8 cellular contexts compared by ENCODE assay signal in genomic region chr3:168094877-168095610, GRCh38. TPM values are rescaled to one million over a fixed set of nuclear protein-coding genes. Genes with fewer than 3 reads are reported as not detected.
DNase-seq lines count a peak whose midpoint lies in the region; ATAC-seq and TF ChIP-seq lines count a peak whose summit lies in the region.

No MANE protein-coding gene starts in this region.

- intact Hi-C loops in activated T-helper 1 cell treated with anti-CD3 and anti-CD28 coated beads, Interleukin-12 subunit alpha, Interleukin-12 subunit beta, Interleukin-2, Interleukin-4 antibody, amounts not matched to agents 30 ng/mL and 10 ng/mL and 1 ng/mL, durations not matched to agents 14 hours and 24 hours and 36 hours (cut with micrococcal nuclease) = loop anchor here (1.0 to 10.0 kb wide), 6 partner anchors 33 to 1670 kb away; partner anchors contain the start of genes ACTRT3, MECOM and TERC
- intact Hi-C loops in natural killer cell (cut with micrococcal nuclease) = loop anchor here (2.0 to 5.0 kb wide), 2 partner anchors 48 to 72 kb away; no protein-coding TSS in a partner anchor

- H3K4me3 ChIP-seq in fibroblast of the aortic adventitia (ENCODE audit: low read depth, low read length) (peak overlapping the region; percentile 90), thymus (ENCODE audit: low read length) (peak overlapping the region; percentile 64)

- DNase-seq in COLO668 (lab: John Stamatoyannopoulos, UW; ENCODE audit: unreplicated experiment) = peak; percentile 60
- DNase-seq in GM19238 (ENCODE audit: insufficient read length, low spot score) = peak; percentile 41
- DNase-seq in NCI-H748 (lab: John Stamatoyannopoulos, UW; ENCODE audit: unreplicated experiment) = peak; percentile 61
- peak; percentile 9 for DNase-seq in activated T-helper 1 cell treated with anti-CD3 and anti-CD28 coated beads, Interleukin-12 subunit alpha, Interleukin-12 subunit beta, Interleukin-2, Interleukin-4 antibody, amounts not matched to agents 30 ng/mL and 10 ng/mL and 1 ng/mL, durations not matched to agents 14 hours and 24 hours and 36 hours (ENCODE audit: low spot score)
- peak; percentile 58 for DNase-seq in fibroblast of the aortic adventitia (ENCODE audit: low read depth)
- DNase-seq in natural killer cell = peak; percentile 57

- peaks cover 35% of the 10 kb centered on the region for H3K27me3 Mint-ChIP-seq in activated T-helper 1 cell treated with anti-CD3 and anti-CD28 coated beads, Interleukin-12 subunit alpha, Interleukin-12 subunit beta, Interleukin-2, Interleukin-4 antibody, amounts not matched to agents 30 ng/mL and 10 ng/mL and 1 ng/mL, durations not matched to agents 14 hours and 24 hours and 36 hours (ENCODE audit: insufficient read depth)
- H3K27me3 Mint-ChIP-seq in natural killer cell (ENCODE audit: low read depth in 2 of 2) = no peaks in the 10 kb centered on the region

- TF ChIP-seq CTCF in fibroblast of the aortic adventitia (IDR thresholded peaks at IDR 0.05; ENCODE audit: insufficient read depth, low read length) (peak; percentile 52), natural killer cell (IDR thresholded peaks at IDR 0.05) (no peak)

- H3K4me1 Mint-ChIP-seq in activated T-helper 1 cell treated with anti-CD3 and anti-CD28 coated beads, Interleukin-12 subunit alpha, Interleukin-12 subunit beta, Interleukin-2, Interleukin-4 antibody, amounts not matched to agents 30 ng/mL and 10 ng/mL and 1 ng/mL, durations not matched to agents 14 hours and 24 hours and 36 hours (ENCODE audit: low read depth) = peaks cover 27% of the 10 kb centered on the region
- H3K4me1 Mint-ChIP-seq in natural killer cell = peaks cover 25 to 36% of the 10 kb centered on the region in 2 donors

- no peaks in the 10 kb centered on the region for H3K27me3 ChIP-seq in thymus (ENCODE audit: control insufficient read depth, insufficient read depth)

- ATAC-seq in HG03175 (IDR thresholded peaks at IDR 0.05; ENCODE audit: unreplicated experiment) (peak; percentile 55), natural killer cell (peak; percentile 25 to 59 (median 48))

- peak overlapping the region; percentile 68 for H3K27ac ChIP-seq in thymus (ENCODE audit: low read depth)

- H3K4me1 ChIP-seq in thymus (ENCODE audit: control insufficient read depth, insufficient read depth, low read length) = no peaks in the 10 kb centered on the region

- under 1% methylated on average over 70 of the region's 70 CpGs for WGBS in thymus

- no peaks in the 10 kb centered on the region for H3K9me3 ChIP-seq in thymus (ENCODE audit: control insufficient read depth)

- H3K9me3 Mint-ChIP-seq in activated T-helper 1 cell treated with anti-CD3 and anti-CD28 coated beads, Interleukin-12 subunit alpha, Interleukin-12 subunit beta, Interleukin-2, Interleukin-4 antibody, amounts not matched to agents 30 ng/mL and 10 ng/mL and 1 ng/mL, durations not matched to agents 14 hours and 24 hours and 36 hours = no peaks in the 10 kb centered on the region
- H3K9me3 Mint-ChIP-seq in natural killer cell = no peaks in the 10 kb centered on the region

- peak overlapping the region; percentile 67 for H3K27ac Mint-ChIP-seq in activated T-helper 1 cell treated with anti-CD3 and anti-CD28 coated beads, Interleukin-12 subunit alpha, Interleukin-12 subunit beta, Interleukin-2, Interleukin-4 antibody, amounts not matched to agents 30 ng/mL and 10 ng/mL and 1 ng/mL, durations not matched to agents 14 hours and 24 hours and 36 hours
- H3K27ac Mint-ChIP-seq in natural killer cell = peak overlapping the region; percentile 79 to 96

- H3K36me3 ChIP-seq in thymus (ENCODE audit: control insufficient read depth, insufficient read depth) = no peaks in the 10 kb centered on the region

- H3K4me3 Mint-ChIP-seq in activated T-helper 1 cell treated with anti-CD3 and anti-CD28 coated beads, Interleukin-12 subunit alpha, Interleukin-12 subunit beta, Interleukin-2, Interleukin-4 antibody, amounts not matched to agents 30 ng/mL and 10 ng/mL and 1 ng/mL, durations not matched to agents 14 hours and 24 hours and 36 hours = peak overlapping the region; percentile 90
- H3K4me3 Mint-ChIP-seq in natural killer cell = peak overlapping the region; percentile 95

- no peaks in the 10 kb centered on the region for H3K36me3 Mint-ChIP-seq in activated T-helper 1 cell treated with anti-CD3 and anti-CD28 coated beads, Interleukin-12 subunit alpha, Interleukin-12 subunit beta, Interleukin-2, Interleukin-4 antibody, amounts not matched to agents 30 ng/mL and 10 ng/mL and 1 ng/mL, durations not matched to agents 14 hours and 24 hours and 36 hours (ENCODE audit: low read depth)
- no peaks in the 10 kb centered on the region for H3K36me3 Mint-ChIP-seq in natural killer cell

RNA-seq across cellular contexts. Expression of gene GOLIM4, which starts 0.7 kb away (rescaled TPM):
- total RNA-seq in activated T-helper 1 cell treated with anti-CD3 and anti-CD28 coated beads, Interleukin-12 subunit alpha, Interleukin-12 subunit beta, Interleukin-2, Interleukin-4 antibody, amounts not matched to agents 30 ng/mL and 10 ng/mL and 1 ng/mL, durations not matched to agents 14 hours and 24 hours and 36 hours = 8.4 and 8.8 TPM in 2 replicates
- total RNA-seq in fibroblast of the aortic adventitia (ENCODE audit: low replicate concordance) (50.0 and 76.9 TPM in 2 replicates), natural killer cell (10 to 100 TPM; 13.7 to 17.9 (median 17.9) TPM)
- 8.4 TPM for polyA plus RNA-seq in thymus

Comparison
In these comparisons a context has a peak if more than half of its experiments do, and no peak if none do; other contexts are left out.
1. Peak in every context shown above with its lines: DNase-seq, ATAC-seq, H3K4me3 ChIP-seq and H3K27ac ChIP-seq.
2. DNase-seq: peak in every context shown above with its lines; median percentile 61 in NCI-H748; 60 in COLO668; 58 in fibroblast of the aortic adventitia; 57 in natural killer cell; 41 in GM19238; 9 in activated T-helper 1 cell treated with anti-CD3 and anti-CD28 coated beads, Interleukin-12 subunit alpha, Interleukin-12 subunit beta, Interleukin-2, Interleukin-4 antibody, amounts not matched to agents 30 ng/mL and 10 ng/mL and 1 ng/mL, durations not matched to agents 14 hours and 24 hours and 36 hours.